Comparison of ENCODE assay signal across 22 cellular contexts in genomic region chr3:149964296-149964695, GRCh38. TPM values are rescaled to one million over a fixed set of nuclear protein-coding genes. Genes with fewer than 3 reads are reported as not detected.
DNase-seq lines count a peak whose midpoint lies in the region; ATAC-seq and TF ChIP-seq lines count a peak whose summit lies in the region.
"Had no signal": no experiment of that assay in that cellular context is flagged by ENCODE, and none has a peak within 500 bp of the region (broad histone marks: within the 10 kb centered on the region; RNA-seq: fewer than 3 reads in every experiment).

No MANE protein-coding gene starts in this region.

- H3K9ac ChIP-seq in GM23248 = peak overlapping the region; percentile 1; the same call in 1 of the 2 replicates

- H3K4me3 ChIP-seq in GM23248 (no peak overlapping the region), brain microvascular endothelial cell (ENCODE audit: low read depth, low read length) (no peak overlapping the region), gastrocnemius medialis (no peak overlapping the region), lower leg skin (ENCODE audit: low read depth, poor library complexity, severe bottlenecking) (no peak overlapping the region)
- H3K4me3 ChIP-seq: tibial artery had no signal

- H3K4me1 ChIP-seq in GM23248 (ENCODE audit: insufficient read depth) (peaks cover 49% of the 10 kb centered on the region), gastrocnemius medialis (peaks cover 40 to 44% of the 10 kb centered on the region in 2 donors)

- no peak overlapping the region for H3K4me2 ChIP-seq in GM23248 (ENCODE audit: unreplicated experiment)

- no peak for TF ChIP-seq POLR2A in gastrocnemius medialis (IDR thresholded peaks at IDR 0.05)
- TF ChIP-seq POLR2A in lower leg skin (IDR thresholded peaks at IDR 0.05) = no peak

- peaks cover 97% of the 10 kb centered on the region for H3K79me2 ChIP-seq in GM23248 (ENCODE audit: insufficient read depth)

- ATAC-seq in gastrocnemius medialis = no peak
- ATAC-seq: naive thymus-derived CD8-positive, alpha-beta T cell had no signal

- H3K36me3 ChIP-seq in GM23248 (ENCODE audit: low read depth) (peaks cover 34% of the 10 kb centered on the region; the same call in 1 of the 2 replicates), brain microvascular endothelial cell (replicated peaks) (peaks cover 16% of the 10 kb centered on the region), gastrocnemius medialis (peaks cover 0 to 37% of the 10 kb centered on the region in 2 donors)

- peak overlapping the region; percentile 3; the same call in 1 of the 2 replicates for H3K27ac ChIP-seq in GM23248
- H3K27ac ChIP-seq in brain microvascular endothelial cell = peak overlapping the region; percentile 9
- peak overlapping the region; percentile 28 to 97 (median 46) for H3K27ac ChIP-seq in gastrocnemius medialis
- H3K27ac ChIP-seq: tibial artery had no signal

- H3F3A ChIP-seq in GM23248 (ENCODE audit: insufficient read depth) = peaks cover 33% of the 10 kb centered on the region

- H4K20me1 ChIP-seq in GM23248 (ENCODE audit: insufficient read depth) = peaks cover 5% of the 10 kb centered on the region; the same call in 1 of the 2 replicates

- H3K27me3 ChIP-seq in GM23248 (replicated peaks; ENCODE audit: insufficient read depth) (no peaks in the 10 kb centered on the region), brain microvascular endothelial cell (replicated peaks) (no peaks in the 10 kb centered on the region), gastrocnemius medialis (no peaks in the 10 kb centered on the region)
- H3K27me3 ChIP-seq: tibial artery had no signal

- intact Hi-C loops in gastrocnemius medialis (cut with DNase I; ENCODE audit: low total_unique reads) = no loop called here
- intact Hi-C loops in lower leg skin (cut with DNase I; ENCODE audit: low total_unique reads) = no loop called here

- no peaks in the 10 kb centered on the region for H3K9me2 ChIP-seq in GM23248 (ENCODE audit: insufficient read depth)

- in situ Hi-C loops in GM23248 (cut with MboI) (no loop called here), brain microvascular endothelial cell (cut with HindIII; ENCODE audit: low pct_ligation_motif_present, low sequenced_read_pairs) (no loop called here), gastrocnemius medialis (cut with MboI; ENCODE audit: low sequenced_read_pairs in 4 of 4) (loop anchor here in 1 of 4 donors (10.0 kb wide), 1 partner anchor 251 kb away; no protein-coding TSS in a partner anchor), GM13976 (cut with MboI; ENCODE audit: low sequenced_read_pairs, unreplicated experiment) (no loop called here), KBM-7 (cut with MboI; ENCODE audit: low pct_unique_long_range_greater_than_20kb, low sequenced_read_pairs) (loop anchor here (25.0 kb wide), 1 partner anchor 248 kb away; no protein-coding TSS in a partner anchor)

- no peaks in the 10 kb centered on the region for H3K9me3 ChIP-seq in GM23248 (ENCODE audit: low read depth)
- no peaks in the 10 kb centered on the region for H3K9me3 ChIP-seq in gastrocnemius medialis
- H3K9me3 ChIP-seq: tibial artery had no signal

- TF ChIP-seq CTCF in brain microvascular endothelial cell (IDR thresholded peaks at IDR 0.05; ENCODE audit: low read depth, low read length, missing control alignments) = no peak
- TF ChIP-seq CTCF in gastrocnemius medialis (IDR thresholded peaks at IDR 0.05 in 4 of 5, conservative IDR thresholded peaks at IDR 0.05 in 1 of 5) = no peak
- no peak for TF ChIP-seq CTCF in lower leg skin (IDR thresholded peaks at IDR 0.05)
- TF ChIP-seq CTCF in GM13976 (IDR thresholded peaks at IDR 0.05; ENCODE audit: borderline replicate concordance, control extremely low read depth, extremely low read depth, insufficient read depth, missing control alignments) = no peak

- DNase-seq in GM23248 = peak; percentile 48
- DNase-seq in brain microvascular endothelial cell = no peak
- peak; percentile 43 for DNase-seq in iris pigment epithelial cell (ENCODE audit: low read depth)
- DNase-seq in gastrocnemius medialis = no peak
- DNase-seq in lower leg skin (ENCODE audit: low spot score in 2 of 2) = no peak
- no peak for DNase-seq in GM13976 (ENCODE audit: low spot score)
- no peak for DNase-seq in KBM-7
- DNase-seq in central memory CD4-positive, alpha-beta T cell = no peak
- DNase-seq: activated B cell treated with CpG ODN at 0.5 μM for 24 hours; activated CD4-positive, alpha-beta memory T cell treated with anti-CD3 and anti-CD28 coated beads, Interleukin-2, amount 10 ng/mL, durations not matched to agents 7 days and 5 days; activated naive CD4-positive, alpha-beta T cell; activated T-cell treated with anti-CD3 and anti-CD28 coated beads, Interleukin-2, amount 50 U/mL, for 1 hour; CD4-positive, alpha-beta memory T cell; DMS79; endodermal cell; H7; kidney; naive thymus-derived CD8-positive, alpha-beta T cell; NCI-H1105 treated with DMSO at 0.1 percent for 48 hours; stimulated activated CD4-positive, alpha-beta T cell treated with anti-CD3 and anti-CD28 coated beads, Interleukin-2, amount 100 ng/mL, for 24 hours; stimulated activated naive CD4-positive, alpha-beta T cell treated with Interleukin-2 at 50 U/mL for 16 hours; tibial artery had no signal

- no peak overlapping the region for H2AFZ ChIP-seq in GM23248

RNA-seq across cellular contexts. Expression of gene PFN2, which starts 6.4 kb away (rescaled TPM):
- total RNA-seq in GM23248 (2014; rRNA removed; shearing (Covaris generic)) = 174 and 224 TPM in 2 replicates
- 246 and 253 TPM in 2 replicates for polyA plus RNA-seq in GM23248 (2016; fragmentation: Nextera tagmentation; extraction: Ambion mirVana)
- total RNA-seq in gastrocnemius medialis (100 to 1,000 TPM in 3 of 4 donors, 10 to 100 TPM in 1; 64.1 to 208 (median 146) TPM), lower leg skin (10 to 100 TPM in 2 of 4 donors, 1 to 10 TPM in 2; 7.1 to 15.9 (median 12.6) TPM)

Comparison
In these comparisons a context has a peak if more than half of its experiments do, and no peak if none do; other contexts are left out.
1. DNase-seq: peak in GM23248 (single experiment) and iris pigment epithelial cell (single experiment); none in brain microvascular endothelial cell (single experiment), gastrocnemius medialis (0 of 2), lower leg skin (0 of 2), GM13976 (single experiment), KBM-7 (single experiment) and central memory CD4-positive, alpha-beta T cell (single experiment).
2. Peak in every context shown above with its lines, with median percentiles within 50 percentile points of each other: H3K27ac ChIP-seq.